Comparison of ENCODE assay signal across 12 cellular contexts in the genomic region with DNA sequence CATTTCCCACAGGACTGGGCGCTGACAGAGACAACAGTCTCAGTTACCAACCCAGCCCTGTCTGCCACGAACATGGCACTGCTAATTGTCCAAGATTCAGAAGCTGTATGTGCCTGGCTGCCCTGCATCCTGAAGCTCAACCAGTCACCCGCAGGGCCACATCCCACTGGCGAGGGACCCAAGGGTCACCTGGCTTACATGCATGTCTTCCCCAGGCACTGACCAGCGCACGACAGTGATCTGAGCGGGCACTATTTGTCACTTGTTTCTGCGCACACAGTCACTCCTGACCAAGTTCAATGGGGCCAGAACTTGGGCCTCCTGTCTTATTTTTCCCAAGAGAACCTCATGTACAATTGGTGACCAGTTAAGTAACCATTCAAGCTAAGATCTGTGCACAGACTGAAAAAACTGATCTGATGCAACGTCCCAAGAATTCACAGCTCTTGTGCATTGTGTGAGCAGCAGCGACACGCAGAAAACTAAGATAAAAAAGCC. TPM values are rescaled to one million over a fixed set of nuclear protein-coding genes. Genes with fewer than 3 reads are reported as not detected.
A peak's percentile ranks its signal among the peaks of the same experiment; 100 is the strongest.
DNase-seq lines count a peak whose midpoint lies in the region; ATAC-seq and TF ChIP-seq lines count a peak whose summit lies in the region.
"Had no signal": no experiment of that assay in that cellular context is flagged by ENCODE, and none has a peak within 500 bp of the region (broad histone marks: within the 10 kb centered on the region; RNA-seq: fewer than 3 reads in every experiment).

No MANE protein-coding gene starts in this region.

- peak overlapping the region; percentile 43; the same call in 1 of the 2 replicates for H4K91ac ChIP-seq in IMR-90 (ENCODE audit: insufficient read depth, low read depth, low read length)

- peak overlapping the region; percentile 43; the same call in 1 of the 2 replicates for H3K4ac ChIP-seq in IMR-90 (ENCODE audit: low read depth, low read length)

- H3K79me1 ChIP-seq in IMR-90 (ENCODE audit: low read depth in 1 of 2, low read length in 2 of 2): peaks cover 4 to 75% of the 10 kb centered on the region in 2 experiments

- 76% methylated on average over 6 of the region's 11 CpGs; no CpG with 5 or more reads in 1 of the 2 experiments for WGBS in IMR-90 (ENCODE audit: extremely low coverage in 2 of 2, insufficient read length in 1 of 2), 2 experiments
- 91 to 92% methylated on average over 11 of the region's 11 CpGs for WGBS in ectodermal cell, 2 experiments
- 91 to 95% methylated on average over 11 of the region's 11 CpGs for WGBS in mesodermal cell (ENCODE audit: insufficient coverage in 2 of 2), 2 experiments

- peaks cover 95% of the 10 kb centered on the region for H4K20me1 ChIP-seq in IMR-90 (ENCODE audit: insufficient read depth, low read length)

- H3K4me1 ChIP-seq in IMR-90 (ENCODE audit: control insufficient read depth, insufficient read depth, low read length) (peaks cover 16% of the 10 kb centered on the region), ectodermal cell (ENCODE audit: control insufficient read depth, insufficient read depth, low read length) (peaks cover 5% of the 10 kb centered on the region), mesodermal cell (ENCODE audit: control insufficient read depth, insufficient read depth, low read length, poor library complexity, severe bottlenecking) (peaks cover 26% of the 10 kb centered on the region), upper lobe of right lung (peaks cover 58% of the 10 kb centered on the region)

- H3K9ac ChIP-seq in IMR-90 (ENCODE audit: low read depth, low read length): no peak overlapping the region

- H2BK15ac ChIP-seq in IMR-90 (ENCODE audit: low read depth, low read length): no peak overlapping the region

- H3K27me3 ChIP-seq in IMR-90 (ENCODE audit: control insufficient read depth, insufficient read depth, low read length): no peaks in the 10 kb centered on the region
- H3K27me3 ChIP-seq in ectodermal cell (ENCODE audit: control insufficient read depth, insufficient read depth, low read length, poor library complexity, severe bottlenecking): no peaks in the 10 kb centered on the region
- no peaks in the 10 kb centered on the region for H3K27me3 ChIP-seq in upper lobe of right lung
- H3K27me3 ChIP-seq: testis had no signal

- no peak overlapping the region for H2AFZ ChIP-seq in IMR-90 (replicated peaks; ENCODE audit: low read length, poor library complexity)

- no TSS peak for BruUV-seq in IMR-90 (replicated peaks; lab: Mats Ljungman, UMichigan)

- no peak overlapping the region; the same call in 1 of the 2 replicates for H3K4me2 ChIP-seq in IMR-90 (ENCODE audit: low read depth, low read length)

- TF ChIP-seq CTCF in AG10803 (conservative IDR thresholded peaks at IDR 0.05; ENCODE audit: low read length): no peak
- TF ChIP-seq CTCF in IMR-90 (conservative IDR thresholded peaks at IDR 0.05; ENCODE audit: low read depth, low read length): no peak
- TF ChIP-seq CTCF in upper lobe of right lung (IDR thresholded peaks at IDR 0.05): no peak

- dilution Hi-C loops in IMR-90 (cut with HindIII; ENCODE audit: low sequenced_read_pairs, unreplicated experiment): no loop called here

- 0 out of 2 replicates have a peak overlapping the region, but pooled peaks have one; percentile 0 for H3K23ac ChIP-seq in IMR-90 (ENCODE audit: low read depth, low read length)

- H4K5ac ChIP-seq in IMR-90 (ENCODE audit: low read depth, low read length): no peak overlapping the region

- 0 out of 2 replicates have a peak overlapping the region, but pooled peaks have one; percentile 63 for H3K14ac ChIP-seq in IMR-90 (replicated peaks; ENCODE audit: low read depth, low read length)

- H2BK5ac ChIP-seq in IMR-90 (ENCODE audit: low read depth, low read length, poor library complexity, severe bottlenecking): no peak overlapping the region

- no peak for TF ChIP-seq RAD21 in IMR-90 (IDR thresholded peaks at IDR 0.05; ENCODE audit: low read length)

- H3K18ac ChIP-seq in IMR-90 (ENCODE audit: low read depth, low read length): no peak overlapping the region

- H3K27ac ChIP-seq in IMR-90 (ENCODE audit: insufficient read depth, low read length) (peak overlapping the region; percentile 12; the same call in 1 of the 2 replicates), ectodermal cell (ENCODE audit: insufficient read depth, low read depth, low read length, poor library complexity, severe bottlenecking) (peak overlapping the region; percentile 26), mesodermal cell (ENCODE audit: low read depth, low read length, severe bottlenecking) (peak overlapping the region; percentile 1), upper lobe of right lung (no peak overlapping the region)
- H3K27ac ChIP-seq: testis had no signal

- peak; percentile 66 for DNase-seq in AG10803 (ENCODE audit: low read depth)
- DNase-seq in IMR-90: peak; percentile 73
- DNase-seq in NCI-H2081 treated with DMSO at 0.1 percent for 48 hours (lab: John Stamatoyannopoulos, UW): no peak
- DNase-seq in upper lobe of right lung: no peak
- DNase-seq in stimulated activated CD4-positive, alpha-beta T cell treated with anti-CD3 and anti-CD28 coated beads, Interleukin-4, amount 100 ng/mL, for 4 hours: no peak
- DNase-seq: GF-D8, NCI-H1694, T-helper 2 cell, testis had no signal

- no peak for TF ChIP-seq POLR2A in IMR-90 (IDR thresholded peaks at IDR 0.05; ENCODE audit: low read depth, low read length)

- CTCF ChIA-PET in IMR-90 (lab: Yijun Ruan, JAX): interaction anchor here (1.9 kb wide), 1 partner anchor 14 kb away, joined by 6 read pairs; no protein-coding TSS in a partner anchor

- ATAC-seq in IMR-90 (ENCODE audit: low read depth): peak; percentile 64
- ATAC-seq in HG02763 (IDR thresholded peaks at IDR 0.05; ENCODE audit: unreplicated experiment): no peak
- ATAC-seq in upper lobe of right lung: no peak

- in situ Hi-C loops in IMR-90 (cut with MboI; ENCODE audit: low sequenced_read_pairs): no loop called here

- peaks cover 37% of the 10 kb centered on the region for H3K9me1 ChIP-seq in IMR-90 (ENCODE audit: insufficient read depth, low read length)

- H3K9me3 ChIP-seq in IMR-90 (ENCODE audit: control insufficient read depth, insufficient read depth, low read length) (no peaks in the 10 kb centered on the region), ectodermal cell (ENCODE audit: control insufficient read depth, low read length) (no peaks in the 10 kb centered on the region), mesodermal cell (ENCODE audit: control insufficient read depth, low read length) (no peaks in the 10 kb centered on the region), upper lobe of right lung (no peaks in the 10 kb centered on the region)
- H3K9me3 ChIP-seq: testis had no signal

- no peak overlapping the region for H4K8ac ChIP-seq in IMR-90 (ENCODE audit: low read depth in 2 of 2, low read length in 2 of 2)

- intact Hi-C loops in IMR-90 (cut with micrococcal nuclease): loop anchor here (1.0 kb wide), 2 partner anchors 8 to 12 kb away; no protein-coding TSS in a partner anchor
- intact Hi-C loops in upper lobe of right lung (cut with DNase I): no loop called here

- no peaks in the 10 kb centered on the region for H3K36me3 ChIP-seq in IMR-90 (ENCODE audit: control insufficient read depth, insufficient read depth, low read length)
- H3K36me3 ChIP-seq in ectodermal cell (ENCODE audit: control insufficient read depth, insufficient read depth, low read length): no peaks in the 10 kb centered on the region
- H3K36me3 ChIP-seq in mesodermal cell (ENCODE audit: control insufficient read depth, insufficient read depth, low read length): no peaks in the 10 kb centered on the region
- H3K36me3 ChIP-seq in upper lobe of right lung: no peaks in the 10 kb centered on the region

- H2AK9ac ChIP-seq in IMR-90 (replicated peaks; ENCODE audit: low read depth, low read length, poor library complexity): peak overlapping the region; percentile 31

- no peak overlapping the region for H2BK120ac ChIP-seq in IMR-90 (ENCODE audit: low read depth, low read length)

- no peak overlapping the region for H3K4me3 ChIP-seq in AG10803 (ENCODE audit: low read length)
- no peak overlapping the region for H3K4me3 ChIP-seq in IMR-90 (ENCODE audit: insufficient read depth, low read depth, low read length)
- H3K4me3 ChIP-seq in ectodermal cell (ENCODE audit: insufficient read depth, low read depth, low read length): no peak overlapping the region
- no peak overlapping the region for H3K4me3 ChIP-seq in mesodermal cell (ENCODE audit: extremely low read depth, insufficient read depth, low read length, poor library complexity, severe bottlenecking)
- no peak overlapping the region for H3K4me3 ChIP-seq in upper lobe of right lung
- H3K4me3 ChIP-seq: testis had no signal

- peak overlapping the region; percentile 57 for H2AK5ac ChIP-seq in IMR-90 (ENCODE audit: low read depth, low read length)

- no peak overlapping the region for H2BK20ac ChIP-seq in IMR-90 (ENCODE audit: low read depth, low read length)

- no peak overlapping the region for H3K56ac ChIP-seq in IMR-90 (ENCODE audit: extremely low read depth, insufficient read depth, low read length)

- POLR2A ChIA-PET in IMR-90 (lab: Charles Lee; ENCODE audit: unreplicated experiment): no interaction called here

TF ChIP-seq in IMR-90, 13 proteins besides CTCF, POLR2A, EP300 and RAD21:
- TF ChIP-seq MXI1 (IDR thresholded peaks at IDR 0.05; ENCODE audit: borderline replicate concordance, low read depth, low read length) (no peak), BHLHE40 (IDR thresholded peaks at IDR 0.05; ENCODE audit: low read depth, low read length) (no peak), RCOR1 (IDR thresholded peaks at IDR 0.05; ENCODE audit: insufficient replicate concordance, low read length) (no peak), MAFK (IDR thresholded peaks at IDR 0.05; ENCODE audit: low read depth, low read length) (no peak), CEBPB (IDR thresholded peaks at IDR 0.05; ENCODE audit: low read depth, low read length) (peak; percentile 76)
- TF ChIP-seq, protein P1, sequence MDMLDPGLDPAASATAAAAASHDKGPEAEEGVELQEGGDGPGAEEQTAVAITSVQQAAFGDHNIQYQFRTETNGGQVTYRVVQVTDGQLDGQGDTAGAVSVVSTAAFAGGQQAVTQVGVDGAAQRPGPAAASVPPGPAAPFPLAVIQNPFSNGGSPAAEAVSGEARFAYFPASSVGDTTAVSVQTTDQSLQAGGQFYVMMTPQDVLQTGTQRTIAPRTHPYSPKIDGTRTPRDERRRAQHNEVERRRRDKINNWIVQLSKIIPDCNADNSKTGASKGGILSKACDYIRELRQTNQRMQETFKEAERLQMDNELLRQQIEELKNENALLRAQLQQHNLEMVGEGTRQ (IDR thresholded peaks at IDR 0.05; ENCODE audit: low read depth, low read length): no peak

RNA-seq across cellular contexts. Expression of a gene that starts 13.1 kb away (rescaled TPM):
- total RNA-seq in IMR-90 (2012; rRNA removed) (28.3 and 45.8 TPM in 2 replicates), upper lobe of right lung (87.5 TPM)
- 13.9 and 17.8 TPM in 2 replicates for polyA plus RNA-seq in IMR-90 (2012; rRNA removed)
- polyA plus RNA-seq in IMR-90 (2012; cell fraction: cytosol; rRNA removed): 3.1 and 3.8 TPM in 2 replicates
- 10.5 and 40.9 TPM in 2 replicates for polyA plus RNA-seq in IMR-90 (2012; cell fraction: nucleus; rRNA removed; ENCODE audit: low replicate concordance)
- 122 TPM for polyA plus RNA-seq in ectodermal cell (2013, experiment 1 of 4)
- polyA plus RNA-seq in ectodermal cell (2013, experiment 2 of 4): 122 TPM
- polyA plus RNA-seq in ectodermal cell (2013, experiment 3 of 4): 65.4 TPM
- polyA plus RNA-seq in ectodermal cell (2013, experiment 4 of 4): 82.3 TPM
- polyA plus RNA-seq in mesodermal cell (2013, experiment 1 of 2): 84.9 TPM
- polyA plus RNA-seq in mesodermal cell (2013, experiment 2 of 2): 73.0 TPM

Comparison
In these comparisons a context has a peak if more than half of its experiments do, and no peak if none do; other contexts are left out.
1. DNase-seq: peak in AG10803 (single experiment) and IMR-90 (single experiment); none in NCI-H2081 treated with DMSO at 0.1 percent for 48 hours (single experiment), upper lobe of right lung (single experiment) and stimulated activated CD4-positive, alpha-beta T cell treated with anti-CD3 and anti-CD28 coated beads, Interleukin-4, amount 100 ng/mL, for 4 hours (0 of 2).